ENCODE assay signal across 8 cellular contexts in the genomic region with DNA sequence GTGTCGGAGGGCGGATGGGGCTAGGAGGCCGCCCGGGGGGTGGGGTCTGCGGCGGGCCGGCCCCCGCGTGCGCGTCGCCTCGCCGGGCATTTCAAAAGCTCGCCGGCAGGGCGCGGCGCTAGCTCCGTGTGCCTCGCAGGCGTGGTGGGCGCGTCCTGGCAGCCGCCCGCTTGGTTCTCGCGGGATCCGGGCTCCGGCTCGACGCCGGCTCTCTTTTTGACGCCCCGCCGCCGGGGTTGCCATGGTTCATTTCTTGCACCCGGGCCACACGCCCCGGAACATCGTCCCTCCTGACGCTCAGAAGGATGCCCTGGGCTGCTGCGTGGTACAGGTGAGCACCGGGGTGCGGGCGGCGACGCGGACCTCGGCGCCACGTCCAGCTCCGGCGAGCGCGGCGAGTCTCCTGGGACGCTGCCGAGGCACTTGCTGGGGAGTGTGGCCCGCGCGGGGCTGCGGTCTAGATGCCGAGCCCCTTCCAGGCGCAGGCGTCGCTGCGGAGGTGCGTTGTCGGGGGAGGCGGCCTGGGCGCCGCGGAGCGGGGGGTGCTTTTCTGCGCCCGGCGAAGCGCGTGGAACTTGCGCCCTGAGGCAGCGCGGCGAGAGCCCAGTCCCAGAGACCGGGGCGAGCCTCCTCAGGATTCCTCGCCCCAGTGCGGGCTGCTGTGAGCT. TPM values are rescaled to one million over a fixed set of nuclear protein-coding genes. Genes with fewer than 3 reads are reported as not detected.
A peak's percentile ranks its signal among the peaks of the same experiment; 100 is the strongest.
DNase-seq lines count a peak whose midpoint lies in the region; ATAC-seq lines count a peak whose summit lies in the region.

A gene (plus strand): TSS at position 118 of the 668 bp plus-strand sequence. CDS start 124 bp downstream, at position 242.

- H3K9me3 Mint-ChIP-seq in natural killer cell treated with Interleukin-12 subunit alpha and Interleukin-12 subunit beta and Interleukin-15 and Interleukin-18, amount 100 ng/mL, for 72 hours, result no peaks in the 10 kb centered on the region
- no peaks in the 10 kb centered on the region for H3K9me3 Mint-ChIP-seq in stimulated activated naive CD8-positive, alpha-beta T cell treated with anti-CD3 and anti-CD28 coated beads, Interleukin-15, amount 100 ng/mL, for 72 hours

- DNase-seq in SIG-M5 treated with dmso at 0.1 percent for 504 hours (lab: John Stamatoyannopoulos, UW; ENCODE audit: unreplicated experiment) (peak; percentile 8), SIG-M5 (lab: John Stamatoyannopoulos, UW) (no peak), NCI-H446 (lab: John Stamatoyannopoulos, UW) (peak; percentile 67 to 94), epidermal melanocyte (ENCODE audit: insufficient read length, low spot score) (peak; percentile 29)
- DNase-seq in activated CD8-positive, alpha-beta memory T cell treated with anti-CD3 and anti-CD28 coated beads for 24 hours, result peak; percentile 83
- peak; percentile 72 for DNase-seq in natural killer cell treated with Interleukin-12 subunit alpha and Interleukin-12 subunit beta and Interleukin-15 and Interleukin-18, amount 100 ng/mL, for 72 hours (ENCODE audit: low spot score)
- DNase-seq in stimulated activated naive CD8-positive, alpha-beta T cell treated with anti-CD3 and anti-CD28 coated beads, Interleukin-15, amount 100 ng/mL, for 72 hours, result peak; percentile 84

- peaks cover 18 to 22% of the 10 kb centered on the region in 2 donors for H3K27me3 Mint-ChIP-seq in natural killer cell treated with Interleukin-12 subunit alpha and Interleukin-12 subunit beta and Interleukin-15 and Interleukin-18, amount 100 ng/mL, for 72 hours
- H3K27me3 Mint-ChIP-seq in stimulated activated naive CD8-positive, alpha-beta T cell treated with anti-CD3 and anti-CD28 coated beads, Interleukin-15, amount 100 ng/mL, for 72 hours, result peaks cover 45% of the 10 kb centered on the region

- peak within 1 kb of the TSS; percentile 71 for H3K4me3 Mint-ChIP-seq in natural killer cell treated with Interleukin-12 subunit alpha and Interleukin-12 subunit beta and Interleukin-15 and Interleukin-18, amount 100 ng/mL, for 72 hours
- peak within 1 kb of the TSS; percentile 82 to 83 for H3K4me3 Mint-ChIP-seq in stimulated activated naive CD8-positive, alpha-beta T cell treated with anti-CD3 and anti-CD28 coated beads, Interleukin-15, amount 100 ng/mL, for 72 hours

- H3K4me1 Mint-ChIP-seq in natural killer cell treated with Interleukin-12 subunit alpha and Interleukin-12 subunit beta and Interleukin-15 and Interleukin-18, amount 100 ng/mL, for 72 hours (ENCODE audit: low read depth in 2 of 2), result peaks cover 0 to 3% of the 10 kb centered on the region in 2 donors
- peaks cover 18% of the 10 kb centered on the region for H3K4me1 Mint-ChIP-seq in stimulated activated naive CD8-positive, alpha-beta T cell treated with anti-CD3 and anti-CD28 coated beads, Interleukin-15, amount 100 ng/mL, for 72 hours

- H3K36me3 Mint-ChIP-seq in natural killer cell treated with Interleukin-12 subunit alpha and Interleukin-12 subunit beta and Interleukin-15 and Interleukin-18, amount 100 ng/mL, for 72 hours, result no peaks in the 10 kb centered on the region

- ATAC-seq in HG03066 (IDR thresholded peaks at IDR 0.05; ENCODE audit: low read depth, unreplicated experiment), result peak; percentile 85
- peak; percentile 95 to 99 for ATAC-seq in natural killer cell treated with Interleukin-12 subunit alpha and Interleukin-12 subunit beta and Interleukin-15 and Interleukin-18, amount 100 ng/mL, for 72 hours
- ATAC-seq in stimulated activated naive CD8-positive, alpha-beta T cell treated with anti-CD3 and anti-CD28 coated beads, Interleukin-15, amount 100 ng/mL, for 72 hours, result peak; percentile 98

- H3K27ac Mint-ChIP-seq in natural killer cell treated with Interleukin-12 subunit alpha and Interleukin-12 subunit beta and Interleukin-15 and Interleukin-18, amount 100 ng/mL, for 72 hours, result no peak within 1 kb of the TSS
- peak within 1 kb of the TSS in 1 of 2 donors; percentile 12 for H3K27ac Mint-ChIP-seq in stimulated activated naive CD8-positive, alpha-beta T cell treated with anti-CD3 and anti-CD28 coated beads, Interleukin-15, amount 100 ng/mL, for 72 hours

RNA-seq across cellular contexts. Expression of the gene that starts here (rescaled TPM):
- 1 to 10 TPM in 1 of 2 donors, under 1 TPM in 1; 0.07 to 1.0 TPM for total RNA-seq in natural killer cell treated with Interleukin-12 subunit alpha and Interleukin-12 subunit beta and Interleukin-15 and Interleukin-18, amount 100 ng/mL, for 72 hours
